Comparison of ENCODE assay signal across 9 cellular contexts in genomic region chr3:87771338-87772059, GRCh38. TPM values are rescaled to one million over a fixed set of nuclear protein-coding genes. Genes with fewer than 3 reads are reported as not detected.
A peak's percentile ranks its signal among the peaks of the same experiment; 100 is the strongest.
DNase-seq lines count a peak whose midpoint lies in the region; ATAC-seq and TF ChIP-seq lines count a peak whose summit lies in the region.
"Had no signal": no experiment of that assay in that cellular context is flagged by ENCODE, and none has a peak within 500 bp of the region (broad histone marks: within the 10 kb centered on the region; RNA-seq: fewer than 3 reads in every experiment).

No MANE protein-coding gene starts in this region.

- H3K4me1 ChIP-seq in Peyer's patch (no peaks in the 10 kb centered on the region), upper lobe of left lung (no peaks in the 10 kb centered on the region)

- DNase-seq in CD1c-positive myeloid dendritic cell (ENCODE audit: extremely low spot score) (peak; percentile 51), Peyer's patch (peak in 1 of 3 donors; percentile 55), astrocyte of the spinal cord (ENCODE audit: low read depth, low spot score) (no peak), left kidney (ENCODE audit: low read depth, low spot score) (peak; percentile 16), upper lobe of left lung (peak in 1 of 2 donors; percentile 49), GM19238 (ENCODE audit: insufficient read length, low spot score) (no peak)

- no peak for TF ChIP-seq POLR2A in Peyer's patch (IDR thresholded peaks at IDR 0.05)
- TF ChIP-seq POLR2A in upper lobe of left lung (IDR thresholded peaks at IDR 0.05) = no peak

- no peak overlapping the region for H3K27ac ChIP-seq in Peyer's patch
- no peak overlapping the region for H3K27ac ChIP-seq in upper lobe of left lung
- H3K27ac ChIP-seq: SK-N-MC had no signal

- no peaks in the 10 kb centered on the region for H3K27me3 ChIP-seq in Peyer's patch
- no peaks in the 10 kb centered on the region for H3K27me3 ChIP-seq in upper lobe of left lung

- 58 to 59% methylated on average over 5 of the region's 5 CpGs for WGBS in upper lobe of left lung, 2 donors

- TF ChIP-seq EP300 in upper lobe of left lung (IDR thresholded peaks at IDR 0.05) = no peak

- H3K36me3 ChIP-seq in Peyer's patch = no peaks in the 10 kb centered on the region
- no peaks in the 10 kb centered on the region for H3K36me3 ChIP-seq in upper lobe of left lung

- peak in 4 of 6 experiments; percentile 42 to 62 (median 58) for TF ChIP-seq CTCF in Peyer's patch (IDR thresholded peaks at IDR 0.05)
- TF ChIP-seq CTCF in astrocyte of the spinal cord (IDR thresholded peaks at IDR 0.05; ENCODE audit: low read depth, low read length) = peak; percentile 58
- TF ChIP-seq CTCF in upper lobe of left lung (IDR thresholded peaks at IDR 0.05) = peak; percentile 38 to 60 (median 48)

- H3K4me3 ChIP-seq in Peyer's patch (no peak overlapping the region), astrocyte of the spinal cord (ENCODE audit: low read depth, low read length) (no peak overlapping the region), upper lobe of left lung (no peak overlapping the region)
- H3K4me3 ChIP-seq: SK-N-MC had no signal

- H3K9me3 ChIP-seq in Peyer's patch (no peaks in the 10 kb centered on the region), upper lobe of left lung (no peaks in the 10 kb centered on the region)

- ATAC-seq in GM18868 (IDR thresholded peaks at IDR 0.05; ENCODE audit: unreplicated experiment) (peak; percentile 99), HG02981 (IDR thresholded peaks at IDR 0.05; ENCODE audit: unreplicated experiment) (peak; percentile 98), upper lobe of left lung (ENCODE audit: low FRiP score in 2 of 2) (peak in 1 of 2 donors; percentile 80)

- in situ Hi-C loops in astrocyte of the spinal cord (cut with HindIII; ENCODE audit: low sequenced_read_pairs) = no loop called here

RNA-seq across cellular contexts. Expression of gene HTR1F, which starts 21.0 kb away (rescaled TPM):
- total RNA-seq in Peyer's patch (under 1 TPM in 2 of 4 donors, not detected in 2; 0.40 to 0.83 TPM), upper lobe of left lung (under 1 TPM in 4 of 6 donors, not detected in 2; 0.15 to 0.69 (median 0.33) TPM)

Comparison
In these comparisons a context has a peak if more than half of its experiments do, and no peak if none do; other contexts are left out.
1. DNase-seq: peak in CD1c-positive myeloid dendritic cell (single experiment) and left kidney (single experiment); none in astrocyte of the spinal cord (single experiment) and GM19238 (single experiment).
2. Peak in every context shown above with its lines, with median percentiles within 50 percentile points of each other: CTCF ChIP-seq.